ENCODE assay signal across 1 cellular context in the genomic region with DNA sequence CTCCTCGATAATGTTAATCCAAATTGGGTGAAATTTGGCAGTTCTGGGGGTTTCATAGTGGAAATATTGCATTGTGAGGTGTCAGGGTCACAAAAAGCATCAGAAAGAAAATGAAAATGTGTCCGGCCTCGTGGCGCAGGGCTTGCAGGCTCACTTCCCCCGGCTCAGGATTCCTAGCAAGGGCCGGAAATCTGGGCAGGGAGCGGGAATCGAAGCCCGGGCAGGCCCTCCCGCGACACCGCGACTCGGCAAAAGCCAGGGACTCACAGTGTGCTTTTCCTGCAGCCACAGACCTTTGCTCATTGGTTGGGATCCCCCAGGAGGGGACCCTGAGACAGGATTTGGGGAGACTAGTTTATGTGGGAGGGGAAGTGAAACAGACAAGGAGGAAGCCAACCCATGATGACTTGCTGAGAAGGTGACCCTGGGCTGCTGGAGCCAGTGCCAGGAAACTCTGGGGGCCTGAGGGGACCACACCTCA.
TF ChIP-seq lines count a peak whose summit lies in the region.

No MANE protein-coding gene starts in this region.

TF ChIP-seq in GM23338, 12 proteins besides CTCF, POLR2A, EP300 and RAD21 (continued from another document):
- TF ChIP-seq CREB1 (CRISPR knock-in tag; IDR thresholded peaks at IDR 0.05; ENCODE audit: low read depth): no peak
- TF ChIP-seq NANOG (IDR thresholded peaks at IDR 0.05; ENCODE audit: borderline replicate concordance): no peak
- TF ChIP-seq ZNF331 (CRISPR knock-in tag; IDR thresholded peaks at IDR 0.05; ENCODE audit: low read depth): no peak
- TF ChIP-seq, protein P1, sequence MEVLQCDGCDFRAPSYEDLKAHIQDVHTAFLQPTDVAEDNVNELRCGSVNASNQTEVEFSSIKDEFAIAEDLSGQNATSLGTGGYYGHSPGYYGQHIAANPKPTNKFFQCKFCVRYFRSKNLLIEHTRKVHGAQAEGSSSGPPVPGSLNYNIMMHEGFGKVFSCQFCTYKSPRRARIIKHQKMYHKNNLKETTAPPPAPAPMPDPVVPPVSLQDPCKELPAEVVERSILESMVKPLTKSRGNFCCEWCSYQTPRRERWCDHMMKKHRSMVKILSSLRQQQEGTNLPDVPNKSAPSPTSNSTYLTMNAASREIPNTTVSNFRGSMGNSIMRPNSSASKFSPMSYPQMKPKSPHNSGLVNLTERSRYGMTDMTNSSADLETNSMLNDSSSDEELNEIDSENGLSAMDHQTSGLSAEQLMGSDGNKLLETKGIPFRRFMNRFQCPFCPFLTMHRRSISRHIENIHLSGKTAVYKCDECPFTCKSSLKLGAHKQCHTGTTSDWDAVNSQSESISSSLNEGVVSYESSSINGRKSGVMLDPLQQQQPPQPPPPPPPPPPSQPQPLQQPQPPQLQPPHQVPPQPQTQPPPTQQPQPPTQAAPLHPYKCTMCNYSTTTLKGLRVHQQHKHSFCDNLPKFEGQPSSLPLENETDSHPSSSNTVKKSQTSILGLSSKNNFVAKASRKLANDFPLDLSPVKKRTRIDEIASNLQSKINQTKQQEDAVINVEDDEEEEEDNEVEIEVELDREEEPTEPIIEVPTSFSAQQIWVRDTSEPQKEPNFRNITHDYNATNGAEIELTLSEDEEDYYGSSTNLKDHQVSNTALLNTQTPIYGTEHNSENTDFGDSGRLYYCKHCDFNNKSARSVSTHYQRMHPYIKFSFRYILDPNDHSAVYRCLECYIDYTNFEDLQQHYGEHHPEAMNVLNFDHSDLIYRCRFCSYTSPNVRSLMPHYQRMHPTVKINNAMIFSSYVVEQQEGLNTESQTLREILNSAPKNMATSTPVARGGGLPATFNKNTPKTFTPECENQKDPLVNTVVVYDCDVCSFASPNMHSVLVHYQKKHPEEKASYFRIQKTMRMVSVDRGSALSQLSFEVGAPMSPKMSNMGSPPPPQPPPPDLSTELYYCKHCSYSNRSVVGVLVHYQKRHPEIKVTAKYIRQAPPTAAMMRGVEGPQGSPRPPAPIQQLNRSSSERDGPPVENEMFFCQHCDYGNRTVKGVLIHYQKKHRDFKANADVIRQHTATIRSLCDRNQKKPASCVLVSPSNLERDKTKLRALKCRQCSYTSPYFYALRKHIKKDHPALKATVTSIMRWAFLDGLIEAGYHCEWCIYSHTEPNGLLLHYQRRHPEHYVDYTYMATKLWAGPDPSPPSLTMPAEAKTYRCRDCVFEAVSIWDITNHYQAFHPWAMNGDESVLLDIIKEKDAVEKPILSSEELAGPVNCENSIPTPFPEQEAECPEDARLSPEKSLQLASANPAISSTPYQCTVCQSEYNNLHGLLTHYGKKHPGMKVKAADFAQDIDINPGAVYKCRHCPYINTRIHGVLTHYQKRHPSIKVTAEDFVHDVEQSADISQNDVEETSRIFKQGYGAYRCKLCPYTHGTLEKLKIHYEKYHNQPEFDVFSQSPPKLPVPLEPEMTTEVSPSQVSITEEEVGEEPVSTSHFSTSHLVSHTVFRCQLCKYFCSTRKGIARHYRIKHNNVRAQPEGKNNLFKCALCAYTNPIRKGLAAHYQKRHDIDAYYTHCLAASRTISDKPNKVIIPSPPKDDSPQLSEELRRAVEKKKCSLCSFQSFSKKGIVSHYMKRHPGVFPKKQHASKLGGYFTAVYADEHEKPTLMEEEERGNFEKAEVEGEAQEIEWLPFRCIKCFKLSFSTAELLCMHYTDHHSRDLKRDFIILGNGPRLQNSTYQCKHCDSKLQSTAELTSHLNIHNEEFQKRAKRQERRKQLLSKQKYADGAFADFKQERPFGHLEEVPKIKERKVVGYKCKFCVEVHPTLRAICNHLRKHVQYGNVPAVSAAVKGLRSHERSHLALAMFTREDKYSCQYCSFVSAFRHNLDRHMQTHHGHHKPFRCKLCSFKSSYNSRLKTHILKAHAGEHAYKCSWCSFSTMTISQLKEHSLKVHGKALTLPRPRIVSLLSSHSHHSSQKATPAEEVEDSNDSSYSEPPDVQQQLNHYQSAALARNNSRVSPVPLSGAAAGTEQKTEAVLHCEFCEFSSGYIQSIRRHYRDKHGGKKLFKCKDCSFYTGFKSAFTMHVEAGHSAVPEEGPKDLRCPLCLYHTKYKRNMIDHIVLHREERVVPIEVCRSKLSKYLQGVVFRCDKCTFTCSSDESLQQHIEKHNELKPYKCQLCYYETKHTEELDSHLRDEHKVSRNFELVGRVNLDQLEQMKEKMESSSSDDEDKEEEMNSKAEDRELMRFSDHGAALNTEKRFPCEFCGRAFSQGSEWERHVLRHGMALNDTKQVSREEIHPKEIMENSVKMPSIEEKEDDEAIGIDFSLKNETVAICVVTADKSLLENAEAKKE (CRISPR knock-in tag; IDR thresholded peaks at IDR 0.05): no peak
- no peak for TF ChIP-seq ZNF114 (CRISPR knock-in tag; IDR thresholded peaks at IDR 0.05)
- TF ChIP-seq EZH2phosphoT487 (IDR thresholded peaks at IDR 0.05; ENCODE audit: unreplicated experiment): no peak
